ENCODE assay signal across 8 cellular contexts in genomic region chr11:12674571-12674935, GRCh38. TPM values are rescaled to one million over a fixed set of nuclear protein-coding genes. Genes with fewer than 3 reads are reported as not detected.
A peak's percentile ranks its signal among the peaks of the same experiment; 100 is the strongest.
DNase-seq lines count a peak whose midpoint lies in the region; ATAC-seq and TF ChIP-seq lines count a peak whose summit lies in the region.

No MANE protein-coding gene starts in this region.

- no peaks in the 10 kb centered on the region for H3K27me3 ChIP-seq in mesendoderm (ENCODE audit: insufficient read depth, low read length, poor library complexity)

- no peaks in the 10 kb centered on the region for H3K36me3 Mint-ChIP-seq in activated CD8-positive, alpha-beta T cell treated with anti-CD3 and anti-CD28 coated beads for 36 hours (ENCODE audit: low read depth)
- H3K36me3 Mint-ChIP-seq in activated CD8-positive, alpha-beta T cell treated with anti-CD3 and anti-CD28 coated beads, Interleukin-2, amount 10 ng/mL, durations not matched to agents 7 days and 5 days (ENCODE audit: low read depth) = peaks cover 2% of the 10 kb centered on the region
- no peaks in the 10 kb centered on the region for H3K36me3 Mint-ChIP-seq in mesothelial cell of epicardium

- TF ChIP-seq CTCF in activated CD8-positive, alpha-beta T cell treated with anti-CD3 and anti-CD28 coated beads for 36 hours (IDR thresholded peaks at IDR 0.05) = no peak
- no peak for TF ChIP-seq CTCF in mesothelial cell of epicardium (IDR thresholded peaks at IDR 0.05; ENCODE audit: unreplicated experiment)

- H2BK120ac ChIP-seq in mesendoderm (ENCODE audit: low read depth, low read length) = peak overlapping the region; percentile 99

- peak overlapping the region; percentile 37 for H2BK15ac ChIP-seq in mesendoderm (replicated peaks; ENCODE audit: low read depth)

- peak overlapping the region; percentile 87 for H3K56ac ChIP-seq in mesendoderm (ENCODE audit: low read length)

- no peak overlapping the region for H3K23ac ChIP-seq in mesendoderm (ENCODE audit: low read length)

- H3K9me3 Mint-ChIP-seq in activated CD8-positive, alpha-beta T cell treated with anti-CD3 and anti-CD28 coated beads for 36 hours = no peaks in the 10 kb centered on the region
- no peaks in the 10 kb centered on the region for H3K9me3 Mint-ChIP-seq in activated CD8-positive, alpha-beta T cell treated with anti-CD3 and anti-CD28 coated beads, Interleukin-2, amount 10 ng/mL, durations not matched to agents 7 days and 5 days (ENCODE audit: insufficient read depth)
- peaks cover under 1% of the 10 kb centered on the region for H3K9me3 Mint-ChIP-seq in mesothelial cell of epicardium

- CTCF ChIA-PET in activated CD8-positive, alpha-beta T cell treated with anti-CD3 and anti-CD28 coated beads for 36 hours (lab: Charles Lee) = no interaction called here
- CTCF ChIA-PET in activated CD8-positive, alpha-beta T cell treated with anti-CD3 and anti-CD28 coated beads, Interleukin-2, amount 10 ng/mL, durations not matched to agents 7 days and 5 days (lab: Charles Lee) = no interaction called here

- H3K27ac Mint-ChIP-seq in activated CD8-positive, alpha-beta T cell treated with anti-CD3 and anti-CD28 coated beads for 36 hours = no peak overlapping the region
- no peak overlapping the region for H3K27ac Mint-ChIP-seq in activated CD8-positive, alpha-beta T cell treated with anti-CD3 and anti-CD28 coated beads, Interleukin-2, amount 10 ng/mL, durations not matched to agents 7 days and 5 days
- H3K27ac Mint-ChIP-seq in mesothelial cell of epicardium = no peak overlapping the region

- H3K4ac ChIP-seq in mesendoderm (ENCODE audit: low read depth, low read length) = peak overlapping the region; percentile 99

- H3K4me2 ChIP-seq in mesendoderm (ENCODE audit: low read length) = no peak overlapping the region

- H4K5ac ChIP-seq in mesendoderm (ENCODE audit: low read length) = no peak overlapping the region

- no peak overlapping the region for H3K4me3 Mint-ChIP-seq in activated CD8-positive, alpha-beta T cell treated with anti-CD3 and anti-CD28 coated beads for 36 hours
- H3K4me3 Mint-ChIP-seq in activated CD8-positive, alpha-beta T cell treated with anti-CD3 and anti-CD28 coated beads, Interleukin-2, amount 10 ng/mL, durations not matched to agents 7 days and 5 days = no peak overlapping the region
- H3K4me3 Mint-ChIP-seq in mesothelial cell of epicardium = no peak overlapping the region

- H3K27ac ChIP-seq in caudate nucleus (ENCODE audit: low read depth, low read length) (peak overlapping the region; percentile 73), mesendoderm (ENCODE audit: low read depth, low read length) (peak overlapping the region; percentile 95)

- POLR2A ChIA-PET in activated CD8-positive, alpha-beta T cell treated with anti-CD3 and anti-CD28 coated beads for 36 hours (lab: Charles Lee) = no interaction called here
- POLR2A ChIA-PET in activated CD8-positive, alpha-beta T cell treated with anti-CD3 and anti-CD28 coated beads, Interleukin-2, amount 10 ng/mL, durations not matched to agents 7 days and 5 days (lab: Charles Lee) = no interaction called here

- peak overlapping the region; percentile 95 for H4K8ac ChIP-seq in mesendoderm (ENCODE audit: low read depth, low read length)

- H2BK5ac ChIP-seq in mesendoderm (ENCODE audit: low read length) = peak overlapping the region; percentile 29

- H3K79me1 ChIP-seq in mesendoderm (ENCODE audit: low read length) = no peaks in the 10 kb centered on the region

- peak overlapping the region; percentile 100 for H3K18ac ChIP-seq in mesendoderm (ENCODE audit: low read length)

- peaks cover 8% of the 10 kb centered on the region for H3K4me1 ChIP-seq in mesendoderm (ENCODE audit: control insufficient read depth, low read depth, low read length)

- peaks cover 33% of the 10 kb centered on the region for H3K79me2 ChIP-seq in mesendoderm (ENCODE audit: control insufficient read depth, insufficient read depth, low read length)

- H3K4me1 Mint-ChIP-seq in activated CD8-positive, alpha-beta T cell treated with anti-CD3 and anti-CD28 coated beads for 36 hours (ENCODE audit: low read depth) = peaks cover 7% of the 10 kb centered on the region
- peaks cover 8% of the 10 kb centered on the region for H3K4me1 Mint-ChIP-seq in activated CD8-positive, alpha-beta T cell treated with anti-CD3 and anti-CD28 coated beads, Interleukin-2, amount 10 ng/mL, durations not matched to agents 7 days and 5 days (ENCODE audit: low read depth)
- peaks cover 39% of the 10 kb centered on the region for H3K4me1 Mint-ChIP-seq in mesothelial cell of epicardium

- intact Hi-C loops in activated CD8-positive, alpha-beta T cell treated with anti-CD3 and anti-CD28 coated beads for 36 hours (cut with micrococcal nuclease) = loop anchor here (10.0 kb wide), 1 partner anchor 210 kb away; no protein-coding TSS in a partner anchor

- H3K9ac ChIP-seq in mesendoderm (ENCODE audit: low read length) = peak overlapping the region; percentile 91

- peak overlapping the region; percentile 48 for H3K4me3 ChIP-seq in mesendoderm (ENCODE audit: low read length)

- WGBS in mesendoderm (ENCODE audit: extremely low coverage, insufficient coverage, low lambda C conversion rate) = no CpG with 5 or more reads among the region's 46 CpGs

- DNase-seq in activated CD8-positive, alpha-beta T cell treated with anti-CD3 and anti-CD28 coated beads for 36 hours = peak; percentile 19
- DNase-seq in activated CD8-positive, alpha-beta T cell treated with anti-CD3 and anti-CD28 coated beads, Interleukin-2, amount 10 ng/mL, durations not matched to agents 7 days and 5 days = no peak
- peak in 4 of 61 donors; percentile 50 to 80 (median 65) for DNase-seq in caudate nucleus (lab: John Stamatoyannopoulos, UW)
- no peak for DNase-seq in mesendoderm
- no peak for DNase-seq in mesothelial cell of epicardium (ENCODE audit: low spot score in 2 of 2, unreplicated experiment in 2 of 2)
- DNase-seq in SHP77 (lab: John Stamatoyannopoulos, UW) = no peak
- DNase-seq in hippocampal formation (lab: John Stamatoyannopoulos, UW) = no peak

- peaks cover 65% of the 10 kb centered on the region for H3K27me3 Mint-ChIP-seq in activated CD8-positive, alpha-beta T cell treated with anti-CD3 and anti-CD28 coated beads for 36 hours
- peaks cover 53% of the 10 kb centered on the region for H3K27me3 Mint-ChIP-seq in activated CD8-positive, alpha-beta T cell treated with anti-CD3 and anti-CD28 coated beads, Interleukin-2, amount 10 ng/mL, durations not matched to agents 7 days and 5 days (ENCODE audit: low read depth)
- H3K27me3 Mint-ChIP-seq in mesothelial cell of epicardium (ENCODE audit: low read depth) = no peaks in the 10 kb centered on the region

- no peaks in the 10 kb centered on the region for H3K36me3 ChIP-seq in mesendoderm (ENCODE audit: control insufficient read depth, insufficient read depth, low read length)

- H2AK5ac ChIP-seq in mesendoderm (ENCODE audit: low read length) = no peak overlapping the region

- peak; percentile 17 for ATAC-seq in activated CD8-positive, alpha-beta T cell treated with anti-CD3 and anti-CD28 coated beads for 36 hours
- ATAC-seq in activated CD8-positive, alpha-beta T cell treated with anti-CD3 and anti-CD28 coated beads, Interleukin-2, amount 10 ng/mL, durations not matched to agents 7 days and 5 days = no peak
- ATAC-seq in HG03135 (IDR thresholded peaks at IDR 0.05; ENCODE audit: unreplicated experiment) = peak; percentile 29

RNA-seq across cellular contexts. Expression of gene TEAD1, which starts 0.3 kb away (rescaled TPM):
- total RNA-seq in activated CD8-positive, alpha-beta T cell treated with anti-CD3 and anti-CD28 coated beads for 36 hours = under 1 TPM; 0.25 to 0.83 TPM
- total RNA-seq in activated CD8-positive, alpha-beta T cell treated with anti-CD3 and anti-CD28 coated beads, Interleukin-2, amount 10 ng/mL, durations not matched to agents 7 days and 5 days = under 1 TPM in 1 of 2 experiments, not detected in 1; 0.05 TPM
- 57.5 TPM for polyA plus RNA-seq in mesendoderm (2013, experiment 1 of 2)
- 58.2 TPM for polyA plus RNA-seq in mesendoderm (2013, experiment 2 of 2)
- total RNA-seq in mesothelial cell of epicardium = 156 to 163 TPM (median 161 TPM) in 3 replicates

Comparison
In these comparisons a context has a peak if more than half of its experiments do, and no peak if none do; other contexts are left out.
1. RNA of gene TEAD1, which starts 0.3 kb away (total RNA-seq): 156 to 163 TPM in mesothelial cell of epicardium; 0.25 to 0.83 TPM in activated CD8-positive, alpha-beta T cell treated with anti-CD3 and anti-CD28 coated beads for 36 hours and 0.05 TPM in activated CD8-positive, alpha-beta T cell treated with anti-CD3 and anti-CD28 coated beads, Interleukin-2, amount 10 ng/mL, durations not matched to agents 7 days and 5 days; every median in the first group is over 10 times any median in the second.